In genomic region chr2:189526936-189527654, GRCh38 we compare ENCODE assay signal across 1 cellular context.
TF ChIP-seq lines count a peak whose summit lies in the region.

No MANE protein-coding gene starts in this region.

TF ChIP-seq in GM23338, 12 proteins besides CTCF, POLR2A, EP300 and RAD21 (continued from another document):
- TF ChIP-seq, protein P1, sequence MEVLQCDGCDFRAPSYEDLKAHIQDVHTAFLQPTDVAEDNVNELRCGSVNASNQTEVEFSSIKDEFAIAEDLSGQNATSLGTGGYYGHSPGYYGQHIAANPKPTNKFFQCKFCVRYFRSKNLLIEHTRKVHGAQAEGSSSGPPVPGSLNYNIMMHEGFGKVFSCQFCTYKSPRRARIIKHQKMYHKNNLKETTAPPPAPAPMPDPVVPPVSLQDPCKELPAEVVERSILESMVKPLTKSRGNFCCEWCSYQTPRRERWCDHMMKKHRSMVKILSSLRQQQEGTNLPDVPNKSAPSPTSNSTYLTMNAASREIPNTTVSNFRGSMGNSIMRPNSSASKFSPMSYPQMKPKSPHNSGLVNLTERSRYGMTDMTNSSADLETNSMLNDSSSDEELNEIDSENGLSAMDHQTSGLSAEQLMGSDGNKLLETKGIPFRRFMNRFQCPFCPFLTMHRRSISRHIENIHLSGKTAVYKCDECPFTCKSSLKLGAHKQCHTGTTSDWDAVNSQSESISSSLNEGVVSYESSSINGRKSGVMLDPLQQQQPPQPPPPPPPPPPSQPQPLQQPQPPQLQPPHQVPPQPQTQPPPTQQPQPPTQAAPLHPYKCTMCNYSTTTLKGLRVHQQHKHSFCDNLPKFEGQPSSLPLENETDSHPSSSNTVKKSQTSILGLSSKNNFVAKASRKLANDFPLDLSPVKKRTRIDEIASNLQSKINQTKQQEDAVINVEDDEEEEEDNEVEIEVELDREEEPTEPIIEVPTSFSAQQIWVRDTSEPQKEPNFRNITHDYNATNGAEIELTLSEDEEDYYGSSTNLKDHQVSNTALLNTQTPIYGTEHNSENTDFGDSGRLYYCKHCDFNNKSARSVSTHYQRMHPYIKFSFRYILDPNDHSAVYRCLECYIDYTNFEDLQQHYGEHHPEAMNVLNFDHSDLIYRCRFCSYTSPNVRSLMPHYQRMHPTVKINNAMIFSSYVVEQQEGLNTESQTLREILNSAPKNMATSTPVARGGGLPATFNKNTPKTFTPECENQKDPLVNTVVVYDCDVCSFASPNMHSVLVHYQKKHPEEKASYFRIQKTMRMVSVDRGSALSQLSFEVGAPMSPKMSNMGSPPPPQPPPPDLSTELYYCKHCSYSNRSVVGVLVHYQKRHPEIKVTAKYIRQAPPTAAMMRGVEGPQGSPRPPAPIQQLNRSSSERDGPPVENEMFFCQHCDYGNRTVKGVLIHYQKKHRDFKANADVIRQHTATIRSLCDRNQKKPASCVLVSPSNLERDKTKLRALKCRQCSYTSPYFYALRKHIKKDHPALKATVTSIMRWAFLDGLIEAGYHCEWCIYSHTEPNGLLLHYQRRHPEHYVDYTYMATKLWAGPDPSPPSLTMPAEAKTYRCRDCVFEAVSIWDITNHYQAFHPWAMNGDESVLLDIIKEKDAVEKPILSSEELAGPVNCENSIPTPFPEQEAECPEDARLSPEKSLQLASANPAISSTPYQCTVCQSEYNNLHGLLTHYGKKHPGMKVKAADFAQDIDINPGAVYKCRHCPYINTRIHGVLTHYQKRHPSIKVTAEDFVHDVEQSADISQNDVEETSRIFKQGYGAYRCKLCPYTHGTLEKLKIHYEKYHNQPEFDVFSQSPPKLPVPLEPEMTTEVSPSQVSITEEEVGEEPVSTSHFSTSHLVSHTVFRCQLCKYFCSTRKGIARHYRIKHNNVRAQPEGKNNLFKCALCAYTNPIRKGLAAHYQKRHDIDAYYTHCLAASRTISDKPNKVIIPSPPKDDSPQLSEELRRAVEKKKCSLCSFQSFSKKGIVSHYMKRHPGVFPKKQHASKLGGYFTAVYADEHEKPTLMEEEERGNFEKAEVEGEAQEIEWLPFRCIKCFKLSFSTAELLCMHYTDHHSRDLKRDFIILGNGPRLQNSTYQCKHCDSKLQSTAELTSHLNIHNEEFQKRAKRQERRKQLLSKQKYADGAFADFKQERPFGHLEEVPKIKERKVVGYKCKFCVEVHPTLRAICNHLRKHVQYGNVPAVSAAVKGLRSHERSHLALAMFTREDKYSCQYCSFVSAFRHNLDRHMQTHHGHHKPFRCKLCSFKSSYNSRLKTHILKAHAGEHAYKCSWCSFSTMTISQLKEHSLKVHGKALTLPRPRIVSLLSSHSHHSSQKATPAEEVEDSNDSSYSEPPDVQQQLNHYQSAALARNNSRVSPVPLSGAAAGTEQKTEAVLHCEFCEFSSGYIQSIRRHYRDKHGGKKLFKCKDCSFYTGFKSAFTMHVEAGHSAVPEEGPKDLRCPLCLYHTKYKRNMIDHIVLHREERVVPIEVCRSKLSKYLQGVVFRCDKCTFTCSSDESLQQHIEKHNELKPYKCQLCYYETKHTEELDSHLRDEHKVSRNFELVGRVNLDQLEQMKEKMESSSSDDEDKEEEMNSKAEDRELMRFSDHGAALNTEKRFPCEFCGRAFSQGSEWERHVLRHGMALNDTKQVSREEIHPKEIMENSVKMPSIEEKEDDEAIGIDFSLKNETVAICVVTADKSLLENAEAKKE (CRISPR knock-in tag; IDR thresholded peaks at IDR 0.05) = no peak
- no peak for TF ChIP-seq ZNF331 (CRISPR knock-in tag; IDR thresholded peaks at IDR 0.05; ENCODE audit: low read depth)
TF ChIP-seq in GM23338: peak in this region for 0.
